Comparison of ENCODE assay signal across 8 cellular contexts in genomic region chr20:407097-407952, GRCh38. TPM values are rescaled to one million over a fixed set of nuclear protein-coding genes. Genes with fewer than 3 reads are reported as not detected.
A peak's percentile ranks its signal among the peaks of the same experiment; 100 is the strongest.
DNase-seq lines count a peak whose midpoint lies in the region; ATAC-seq and TF ChIP-seq lines count a peak whose summit lies in the region.

No MANE protein-coding gene starts in this region.

- peak overlapping the region; percentile 86 for H3K27ac ChIP-seq in Panc1 (ENCODE audit: low read length)
- peak overlapping the region; percentile 56 to 61 for H3K27ac ChIP-seq in thoracic aorta

- H3K4me3 ChIP-seq in Panc1 (ENCODE audit: low read depth in 2 of 2, low read length in 2 of 2), result peak overlapping the region; percentile 47 to 65
- H3K4me3 ChIP-seq in thoracic aorta, result peak overlapping the region; percentile 100

- peaks cover 31 to 51% (median 36%) of the 10 kb centered on the region in 3 donors for H3K4me1 Mint-ChIP-seq in IgD-negative memory B cell
- H3K4me1 Mint-ChIP-seq in activated naive CD4-positive, alpha-beta T cell treated with anti-CD3 and anti-CD28 coated beads, Interleukin-2, amount 10 ng/mL, durations not matched to agents 7 days and 5 days, result peaks cover 55% of the 10 kb centered on the region

- H3K4me1 ChIP-seq in Panc1 (ENCODE audit: control insufficient read depth, insufficient read depth, low read length) (peaks cover 18% of the 10 kb centered on the region), thoracic aorta (ENCODE audit: control insufficient read depth in 1 of 2, low read depth in 2 of 2) (peaks cover 12 to 28% of the 10 kb centered on the region in 2 donors)

- no peaks in the 10 kb centered on the region for H3K27me3 ChIP-seq in Panc1 (ENCODE audit: control insufficient read depth, insufficient read depth, low read length)
- no peaks in the 10 kb centered on the region for H3K27me3 ChIP-seq in thoracic aorta (replicated peaks; ENCODE audit: insufficient read depth)

- peak; percentile 58 for ATAC-seq in GM21619 (IDR thresholded peaks at IDR 0.05; ENCODE audit: unreplicated experiment)
- peak; percentile 90 for ATAC-seq in Panc1
- peak; percentile 75 for ATAC-seq in thoracic aorta (ENCODE audit: insufficient number of reproducible peaks, low FRiP score, low read depth)

- H3K9me3 ChIP-seq in Panc1 (ENCODE audit: control insufficient read depth, insufficient read depth, low read depth, low read length) (peaks cover 6% of the 10 kb centered on the region; the same call in 1 of the 2 replicates), thoracic aorta (no peaks in the 10 kb centered on the region)

- CTCF ChIA-PET in Panc1 (lab: Charles Lee), result interaction anchor here (0.7 to 1.1 kb wide), 2 partner anchors 24 to 47 kb away, joined by 3 to 4 read pairs; no protein-coding TSS in a partner anchor
- CTCF ChIA-PET in activated naive CD4-positive, alpha-beta T cell treated with anti-CD3 and anti-CD28 coated beads, Interleukin-2, amount 10 ng/mL, durations not matched to agents 7 days and 5 days (lab: Charles Lee), result interaction anchor here (0.8 to 1.6 kb wide), 13 partner anchors 12 to 233 kb away, joined by 3 to 10 read pairs (median 3); no protein-coding TSS in a partner anchor

- H3K36me3 ChIP-seq in Panc1 (ENCODE audit: control insufficient read depth, insufficient read depth, low read length) (peaks cover 8% of the 10 kb centered on the region), thoracic aorta (peaks cover 2% of the 10 kb centered on the region)

- intact Hi-C loops in Panc1 (cut with micrococcal nuclease; ENCODE audit: unreplicated experiment), result no loop called here

- in situ Hi-C loops in Panc1 (cut with HindIII; ENCODE audit: low pct_unique_long_range_greater_than_20kb, low sequenced_read_pairs), result no loop called here

- no peaks in the 10 kb centered on the region for H3K27me3 Mint-ChIP-seq in IgD-negative memory B cell
- H3K27me3 Mint-ChIP-seq in activated naive CD4-positive, alpha-beta T cell treated with anti-CD3 and anti-CD28 coated beads, Interleukin-2, amount 10 ng/mL, durations not matched to agents 7 days and 5 days, result no peaks in the 10 kb centered on the region

- peak overlapping the region; percentile 90 to 99 (median 94) for H3K27ac Mint-ChIP-seq in IgD-negative memory B cell
- peak overlapping the region; percentile 95 for H3K27ac Mint-ChIP-seq in activated naive CD4-positive, alpha-beta T cell treated with anti-CD3 and anti-CD28 coated beads, Interleukin-2, amount 10 ng/mL, durations not matched to agents 7 days and 5 days

- peak; percentile 83 for DNase-seq in EL
- DNase-seq in Panc1 (ENCODE audit: low read depth, low spot score), result peak; percentile 67
- DNase-seq in activated naive CD4-positive, alpha-beta T cell treated with anti-CD3 and anti-CD28 coated beads, Interleukin-2, amount 10 ng/mL, durations not matched to agents 7 days and 5 days, result peak; percentile 85
- DNase-seq in glomerular endothelial cell (ENCODE audit: extremely low read depth, low read depth, low spot score), result peak; percentile 12
- peak; percentile 81 for DNase-seq in occipital lobe (lab: John Stamatoyannopoulos, UW)
- peak; percentile 23 for DNase-seq in thoracic aorta (ENCODE audit: low spot score)

- H3K4me3 Mint-ChIP-seq in IgD-negative memory B cell, result peak overlapping the region; percentile 91 to 98 (median 93)
- H3K4me3 Mint-ChIP-seq in activated naive CD4-positive, alpha-beta T cell treated with anti-CD3 and anti-CD28 coated beads, Interleukin-2, amount 10 ng/mL, durations not matched to agents 7 days and 5 days, result peak overlapping the region; percentile 85

- POLR2A ChIA-PET in Panc1 (lab: Charles Lee), result interaction anchor here (0.6 kb wide), 1 partner anchor 52 kb away, joined by 4 read pairs; no protein-coding TSS in a partner anchor

- BruUV-seq in Panc1 (replicated peaks; lab: Mats Ljungman, UMichigan), result no TSS peak

- peaks cover 6% of the 10 kb centered on the region for H3K36me3 Mint-ChIP-seq in IgD-negative memory B cell
- H3K36me3 Mint-ChIP-seq in activated naive CD4-positive, alpha-beta T cell treated with anti-CD3 and anti-CD28 coated beads, Interleukin-2, amount 10 ng/mL, durations not matched to agents 7 days and 5 days, result peaks cover 37% of the 10 kb centered on the region

- peaks cover 0 to 3% (median 0%) of the 10 kb centered on the region in 3 donors for H3K9me3 Mint-ChIP-seq in IgD-negative memory B cell
- H3K9me3 Mint-ChIP-seq in activated naive CD4-positive, alpha-beta T cell treated with anti-CD3 and anti-CD28 coated beads, Interleukin-2, amount 10 ng/mL, durations not matched to agents 7 days and 5 days, result peaks cover 8% of the 10 kb centered on the region

- TF ChIP-seq CTCF in Panc1 (IDR thresholded peaks at IDR 0.05) (no peak; the same call in 1 of the 2 replicates), thoracic aorta (IDR thresholded peaks at IDR 0.05) (peak; percentile 35)

RNA-seq across cellular contexts. Expression of gene RBCK1, which starts 0.8 kb away (rescaled TPM):
- 107 TPM for polyA plus RNA-seq in IgD-negative memory B cell
- total RNA-seq in Panc1 (2021; ENCODE audit: unreplicated experiment) (97.1 TPM), glomerular endothelial cell (118 and 144 TPM in 2 replicates), occipital lobe (15.1 TPM), thoracic aorta (100 to 1,000 TPM in 1 of 2 donors, 10 to 100 TPM in 1; 84.0 to 102 TPM)
- 109 TPM for polyA plus RNA-seq in Panc1 (2012; ENCODE audit: insufficient read length)

RNA-seq across cellular contexts. Expression of gene TRIB3, which starts 26.8 kb away (rescaled TPM):
- 20.1 TPM for polyA plus RNA-seq in IgD-negative memory B cell
- total RNA-seq in Panc1 (2021; ENCODE audit: unreplicated experiment), result 35.6 TPM
- polyA plus RNA-seq in Panc1 (2012; ENCODE audit: insufficient read length), result 41.6 TPM
- 42.8 and 48.1 TPM in 2 replicates for total RNA-seq in glomerular endothelial cell
- 12.5 TPM for total RNA-seq in occipital lobe
- 1 to 10 TPM; 2.7 to 5.0 TPM for total RNA-seq in thoracic aorta

RNA-seq across cellular contexts. Expression of gene TBC1D20, which starts 55.0 kb away (rescaled TPM):
- 19.0 TPM for polyA plus RNA-seq in IgD-negative memory B cell
- total RNA-seq in Panc1 (2021; ENCODE audit: unreplicated experiment), result 42.1 TPM
- 32.8 TPM for polyA plus RNA-seq in Panc1 (2012; ENCODE audit: insufficient read length)
- total RNA-seq in glomerular endothelial cell, result 27.8 and 40.8 TPM in 2 replicates
- 15.4 TPM for total RNA-seq in occipital lobe
- total RNA-seq in thoracic aorta, result 10 to 100 TPM; 33.8 to 40.0 TPM

Comparison
In these comparisons a context has a peak if more than half of its experiments do, and no peak if none do; other contexts are left out.
1. Peak in every context shown above with its lines: DNase-seq, ATAC-seq, H3K4me3 ChIP-seq and H3K27ac ChIP-seq.
2. DNase-seq: peak in every context shown above with its lines; median percentile 85 in activated naive CD4-positive, alpha-beta T cell treated with anti-CD3 and anti-CD28 coated beads, Interleukin-2, amount 10 ng/mL, durations not matched to agents 7 days and 5 days; 83 in EL; 81 in occipital lobe; 67 in Panc1; 23 in thoracic aorta; 12 in glomerular endothelial cell.